In the genomic region with DNA sequence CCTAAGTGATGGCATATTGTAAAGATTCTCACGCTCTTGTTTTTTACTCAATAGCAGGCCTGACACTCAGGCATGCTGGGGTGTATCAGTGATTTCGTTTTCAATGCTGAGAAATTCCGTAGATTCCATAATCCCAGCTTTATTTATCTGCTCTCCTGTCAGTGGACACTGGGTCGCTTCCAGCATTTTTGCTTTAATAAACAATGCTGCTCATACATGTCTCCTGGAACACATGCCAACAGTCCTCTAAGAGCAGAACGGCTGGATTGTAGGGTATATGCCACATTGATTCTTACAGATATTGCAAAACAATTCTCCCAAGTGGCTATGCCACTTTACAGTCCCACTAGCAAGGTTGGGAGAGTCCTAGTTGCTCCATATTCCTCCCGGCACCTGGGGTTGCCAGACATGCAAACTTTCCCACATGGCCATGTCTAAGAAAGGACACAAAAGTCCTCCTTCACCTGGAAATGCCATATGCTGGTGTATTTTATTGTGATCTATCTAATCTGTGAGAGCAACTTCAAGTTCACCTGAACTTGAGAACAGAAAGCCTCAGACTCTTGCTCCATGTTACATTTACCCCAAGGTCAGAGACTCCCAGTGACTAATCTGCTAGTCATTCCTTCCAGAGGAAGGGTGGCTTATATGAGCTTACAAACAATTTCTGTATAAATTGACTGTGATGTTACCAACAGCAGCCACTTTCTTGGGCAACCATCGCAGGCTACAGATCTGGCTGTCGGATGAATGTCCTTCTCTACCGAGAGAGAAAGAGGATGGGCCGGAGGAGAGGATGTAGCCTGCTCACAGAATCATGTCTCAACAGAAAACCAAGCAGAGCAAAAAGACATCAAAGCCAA, we compare ENCODE assay signal across 8 cellular contexts.
A peak's percentile ranks its signal among the peaks of the same experiment; 100 is the strongest.
DNase-seq lines count a peak whose midpoint lies in the region; ATAC-seq and TF ChIP-seq lines count a peak whose summit lies in the region.

No MANE protein-coding gene starts in this region.

- H3K9ac ChIP-seq in skeletal muscle satellite cell (ENCODE audit: low read depth, low read length), result peak overlapping the region; percentile 39

- H3K4me1 ChIP-seq in esophagus muscularis mucosa, result peaks cover 47 to 75% (median 62%) of the 10 kb centered on the region in 4 donors
- peaks cover 23% of the 10 kb centered on the region for H3K4me1 ChIP-seq in skeletal muscle satellite cell (ENCODE audit: control insufficient read depth, insufficient read depth, low read length)

- no peaks in the 10 kb centered on the region for H3K36me3 ChIP-seq in esophagus muscularis mucosa
- no peaks in the 10 kb centered on the region for H3K36me3 ChIP-seq in skeletal muscle satellite cell (ENCODE audit: insufficient read depth, low read length)

- DNase-seq in HCEC 1CT, result peak; percentile 95
- DNase-seq in esophagus muscularis mucosa (ENCODE audit: extremely low spot score), result no peak
- no peak for DNase-seq in NCI-H146 treated with DMSO at 0.1 percent for 48 hours (lab: John Stamatoyannopoulos, UW; ENCODE audit: unreplicated experiment)
- DNase-seq in KG1 (lab: John Stamatoyannopoulos, UW), result no peak

- peaks cover 12% of the 10 kb centered on the region for H3K36me3 Mint-ChIP-seq in T-helper 1 cell treated with Interleukin-12 subunit alpha and Interleukin-12 subunit beta and Interleukin-4 antibody, amounts not matched to agents 30 μg/mL and 1 μg/mL, for 36 hours (ENCODE audit: low read depth)

- TF ChIP-seq POLR2A in esophagus muscularis mucosa (IDR thresholded peaks at IDR 0.05; ENCODE audit: low read depth), result no peak

- H3K27me3 ChIP-seq in esophagus muscularis mucosa (no peaks in the 10 kb centered on the region), skeletal muscle satellite cell (ENCODE audit: control insufficient read depth, insufficient read depth, low read length) (no peaks in the 10 kb centered on the region)

- H3K9me3 ChIP-seq in esophagus muscularis mucosa (no peaks in the 10 kb centered on the region), skeletal muscle satellite cell (replicated peaks; ENCODE audit: low read length) (no peaks in the 10 kb centered on the region)

- no peaks in the 10 kb centered on the region for H3K9me3 Mint-ChIP-seq in T-helper 1 cell treated with Interleukin-12 subunit alpha and Interleukin-12 subunit beta and Interleukin-4 antibody, amounts not matched to agents 30 μg/mL and 1 μg/mL, for 36 hours

- peak overlapping the region; percentile 49 for H3K4me3 Mint-ChIP-seq in T-helper 1 cell treated with Interleukin-12 subunit alpha and Interleukin-12 subunit beta and Interleukin-4 antibody, amounts not matched to agents 30 μg/mL and 1 μg/mL, for 36 hours

- WGBS in esophagus muscularis mucosa, result 57% methylated on average over 10 of the region's 10 CpGs

- intact Hi-C loops in esophagus muscularis mucosa (cut with DNase I), result no loop called here

- TF ChIP-seq EP300 in esophagus muscularis mucosa (IDR thresholded peaks at IDR 0.05), result no peak

- peak overlapping the region; percentile 4 to 61 (median 20) for H3K27ac ChIP-seq in esophagus muscularis mucosa (replicated peaks in 1 of 4)

- peak overlapping the region; percentile 63 for H3K4me2 ChIP-seq in skeletal muscle satellite cell (ENCODE audit: low read length)

- H3K4me3 ChIP-seq in esophagus muscularis mucosa (no peak overlapping the region), skeletal muscle satellite cell (ENCODE audit: low read length) (peak overlapping the region; percentile 16)

- ATAC-seq in HG03378 (IDR thresholded peaks at IDR 0.05; ENCODE audit: unreplicated experiment) (no peak), GM18502 (IDR thresholded peaks at IDR 0.05; ENCODE audit: poor library complexity, unreplicated experiment) (no peak)

- peaks cover 71% of the 10 kb centered on the region for H3K4me1 Mint-ChIP-seq in T-helper 1 cell treated with Interleukin-12 subunit alpha and Interleukin-12 subunit beta and Interleukin-4 antibody, amounts not matched to agents 30 μg/mL and 1 μg/mL, for 36 hours (ENCODE audit: low read depth)

- TF ChIP-seq CTCF in esophagus muscularis mucosa (IDR thresholded peaks at IDR 0.05), result no peak

- no peaks in the 10 kb centered on the region for H3K27me3 Mint-ChIP-seq in T-helper 1 cell treated with Interleukin-12 subunit alpha and Interleukin-12 subunit beta and Interleukin-4 antibody, amounts not matched to agents 30 μg/mL and 1 μg/mL, for 36 hours (ENCODE audit: low read depth)

- peak overlapping the region; percentile 93 for H3K27ac Mint-ChIP-seq in T-helper 1 cell treated with Interleukin-12 subunit alpha and Interleukin-12 subunit beta and Interleukin-4 antibody, amounts not matched to agents 30 μg/mL and 1 μg/mL, for 36 hours
